ENCODE assay signal across 2 cellular contexts in genomic region chr17:79979201-79979840, GRCh38.
TF ChIP-seq lines count a peak whose summit lies in the region.

No MANE protein-coding gene starts in this region.

TF ChIP-seq in SK-N-SH, 30 proteins besides CTCF, POLR2A, EP300 and RAD21 (continued from another document):
- TF ChIP-seq PBX3 (IDR thresholded peaks at IDR 0.05), result no peak

TF ChIP-seq in SK-N-SH treated with all-trans-retinoic acid at 6 μM for 48 hours, 23 proteins besides CTCF, POLR2A, EP300 and RAD21 (continued from another document):
- no peak for TF ChIP-seq ZNF565 (CRISPR knock-in tag; conservative IDR thresholded peaks at IDR 0.05; ENCODE audit: low read depth)
- no peak for TF ChIP-seq CREB5 (CRISPR knock-in tag; IDR thresholded peaks at IDR 0.05; ENCODE audit: low read depth)
- TF ChIP-seq PPARA (CRISPR knock-in tag; IDR thresholded peaks at IDR 0.05; ENCODE audit: borderline replicate concordance), result no peak
- TF ChIP-seq ZC3H10 (CRISPR knock-in tag; IDR thresholded peaks at IDR 0.05), result no peak
- no peak for TF ChIP-seq ARNTL (CRISPR knock-in tag; IDR thresholded peaks at IDR 0.05; ENCODE audit: borderline replicate concordance, low read depth)
- no peak for TF ChIP-seq ZNF8 (CRISPR knock-in tag; IDR thresholded peaks at IDR 0.05)
- TF ChIP-seq POU6F1 (CRISPR knock-in tag; IDR thresholded peaks at IDR 0.05; ENCODE audit: borderline replicate concordance, low read depth), result no peak
